Comparison of ENCODE assay signal across 21 cellular contexts in genomic region chr7:4163565-4164203, GRCh38.
"Had no signal": no experiment of that assay in that cellular context is flagged by ENCODE, and none has a peak within 500 bp of the region (broad histone marks: within the 10 kb centered on the region; RNA-seq: fewer than 3 reads in every experiment).

No MANE protein-coding gene starts in this region.

- H3K4me1 ChIP-seq: adrenal gland, Peyer's patch had no signal

- H3K36me3 ChIP-seq: adrenal gland, breast epithelium, Peyer's patch had no signal

- H3K4me3 ChIP-seq: adrenal gland, breast epithelium, K562, Peyer's patch had no signal

- H3K27ac ChIP-seq: adrenal gland, breast epithelium, Peyer's patch, RWPE1 had no signal

- ATAC-seq: activated CD8-positive, alpha-beta memory T cell treated with anti-CD3 and anti-CD28 coated beads, Interleukin-2, amount 10 ng/mL, durations not matched to agents 7 days and 5 days; K562; T-helper 17 cell had no signal

- H3K9me3 ChIP-seq: adrenal gland, breast epithelium, Peyer's patch had no signal

- DNase-seq: activated CD4-positive, alpha-beta T cell treated with anti-CD3 and anti-CD28 coated beads for 1 hour; activated CD4-positive, alpha-beta T cell treated with anti-CD3 and anti-CD28 coated beads, Interleukin-2, amount 10 ng/mL, durations not matched to agents 24 days and 14 days; activated CD4-positive, alpha-beta T cell treated with anti-CD3 and anti-CD28 coated beads, Interleukin-2, amount 50 U/mL, for 48 hours; activated CD8-positive, alpha-beta memory T cell treated with anti-CD3 and anti-CD28 coated beads, Interleukin-2, amount 10 ng/mL, durations not matched to agents 7 days and 5 days; activated effector memory CD4-positive, alpha-beta T cell treated with Interleukin-2 at 50 U/mL for 16 hours; activated naive CD4-positive, alpha-beta T cell treated with Interleukin-2 at 50 U/mL for 16 hours; activated T-cell treated with anti-CD3 and anti-CD28 coated beads, Interleukin-2, amount 50 U/mL, for 24 hours; adrenal gland; central memory CD4-positive, alpha-beta T cell; Kasumi-1; NCI-H1105 treated with DMSO at 0.1 percent for 48 hours; NCI-H1436 treated with DMSO at 0.1 percent for 48 hours; NCI-H2029; NCI-H2107; Peyer's patch; SHP77 treated with DMSO at 0.1 percent for 48 hours; T-helper 17 cell; T-helper 9 cell had no signal

- H3K27me3 ChIP-seq: adrenal gland, breast epithelium, Peyer's patch had no signal
